Comparison of ENCODE assay signal across 18 cellular contexts in genomic region chrX:67724359-67725110, GRCh38.
DNase-seq lines count a peak whose midpoint lies in the region; ATAC-seq and TF ChIP-seq lines count a peak whose summit lies in the region.
"Had no signal": no experiment of that assay in that cellular context is flagged by ENCODE, and none has a peak within 500 bp of the region (broad histone marks: within the 10 kb centered on the region; RNA-seq: fewer than 3 reads in every experiment).

No MANE protein-coding gene starts in this region.

- H3K27me3 Mint-ChIP-seq in H9 (ENCODE audit: low read depth) (no peaks in the 10 kb centered on the region; the same call in 1 of the 2 replicates), endodermal cell (ENCODE audit: insufficient read depth) (no peaks in the 10 kb centered on the region)
- no peaks in the 10 kb centered on the region for H3K27me3 Mint-ChIP-seq in CD8-positive, alpha-beta T cell (ENCODE audit: low read depth)
- H3K27me3 Mint-ChIP-seq: activated CD4-positive, alpha-beta memory T cell treated with anti-CD3 and anti-CD28 coated beads for 36 hours; activated naive CD4-positive, alpha-beta T cell treated with anti-CD3 and anti-CD28 coated beads, Interleukin-2, amount 10 ng/mL, durations not matched to agents 7 days and 5 days had no signal

- WGBS in H9 (ENCODE audit: extremely low coverage, insufficient read length, low lambda C conversion rate) = no CpG with 5 or more reads among the region's 5 CpGs
- WGBS in endodermal cell (ENCODE audit: insufficient coverage in 1 of 2, insufficient read length in 1 of 2), 2 experiments = 70 to 87% methylated on average over 2 to 5 of the region's 5 CpGs

- H3K79me1 ChIP-seq in H9 (ENCODE audit: insufficient read depth, low read depth, low read length, poor library complexity, severe bottlenecking) = no peaks in the 10 kb centered on the region

- no peak overlapping the region for H2BK20ac ChIP-seq in H9 (ENCODE audit: low read depth, low read length, poor library complexity, severe bottlenecking)

- H3K9me3 Mint-ChIP-seq in H9 = peaks cover 82 to 84% of the 10 kb centered on the region in 2 experiments
- no peaks in the 10 kb centered on the region for H3K9me3 Mint-ChIP-seq in CD8-positive, alpha-beta T cell
- peaks cover 60% of the 10 kb centered on the region for H3K9me3 Mint-ChIP-seq in endodermal cell
- H3K9me3 Mint-ChIP-seq: activated CD4-positive, alpha-beta memory T cell treated with anti-CD3 and anti-CD28 coated beads for 36 hours; activated naive CD4-positive, alpha-beta T cell treated with anti-CD3 and anti-CD28 coated beads, Interleukin-2, amount 10 ng/mL, durations not matched to agents 7 days and 5 days; activated T-cell treated with anti-CD3 and anti-CD28 coated beads, Interleukin-2, amount 50 U/mL, for 24 hours had no signal

- H3K4me2 ChIP-seq in H9 (ENCODE audit: insufficient read depth, insufficient read length, low read length) = no peak overlapping the region

- no peak overlapping the region for H3T11ph ChIP-seq in H9 (ENCODE audit: low read length)

- no peak overlapping the region for H2BK5ac ChIP-seq in H9 (ENCODE audit: insufficient read length, low read length)

- no peak overlapping the region for H4K8ac ChIP-seq in H9 (replicated peaks; ENCODE audit: insufficient read length, low read depth, low read length)

- H3K27ac Mint-ChIP-seq in H9 (no peak overlapping the region), endodermal cell (no peak overlapping the region)
- no peak overlapping the region for H3K27ac Mint-ChIP-seq in CD8-positive, alpha-beta T cell
- H3K27ac Mint-ChIP-seq: activated CD4-positive, alpha-beta memory T cell treated with anti-CD3 and anti-CD28 coated beads for 36 hours; activated naive CD4-positive, alpha-beta T cell treated with anti-CD3 and anti-CD28 coated beads, Interleukin-2, amount 10 ng/mL, durations not matched to agents 7 days and 5 days; activated T-cell treated with anti-CD3 and anti-CD28 coated beads, Interleukin-2, amount 50 U/mL, for 24 hours; stimulated activated effector memory CD8-positive, alpha-beta T cell treated with anti-CD3 and anti-CD28 coated beads, Interleukin-12 subunit alpha, Interleukin-12 subunit beta, amount 100 ng/mL, for 72 hours had no signal

- intact Hi-C loops in gastrocnemius medialis (cut with DNase I; ENCODE audit: low total_unique reads) = loop anchor here (1.0 to 5.0 kb wide), 2 partner anchors 57 to 177 kb away; no protein-coding TSS in a partner anchor
- intact Hi-C loops in CD8-positive, alpha-beta T cell (cut with DNase I, micrococcal nuclease) = no loop called here

- DNase-seq in H9 (no peak), astrocyte of the cerebellum (ENCODE audit: low read depth) (peak; percentile 4), fibroblast of the conjunctiva (ENCODE audit: low read depth) (peak; percentile 14), gastrocnemius medialis (peak in 1 of 2 donors; percentile 39), GM19240 (ENCODE audit: insufficient read length, low spot score) (no peak), endodermal cell (no peak)
- DNase-seq in CD8-positive, alpha-beta T cell = no peak
- DNase-seq: activated CD4-positive, alpha-beta memory T cell treated with anti-CD3 and anti-CD28 coated beads for 36 hours; activated naive CD4-positive, alpha-beta T cell treated with anti-CD3 and anti-CD28 coated beads, Interleukin-2, amount 10 ng/mL, durations not matched to agents 7 days and 5 days; activated T-cell treated with anti-CD3 and anti-CD28 coated beads, Interleukin-2, amount 50 U/mL, for 24 hours; aorta; COR-L47; NCI-H1417 treated with DMSO at 0.1 percent for 48 hours; NCI-H526 treated with DMSO at 0.1 percent for 48 hours; T-helper 1 cell; thyroid gland had no signal

- no peaks in the 10 kb centered on the region for H3K4me1 ChIP-seq in H9 (ENCODE audit: insufficient read depth, low read length)
- H3K4me1 ChIP-seq in gastrocnemius medialis = peaks cover 23 to 46% of the 10 kb centered on the region in 2 donors
- H3K4me1 ChIP-seq in CD8-positive, alpha-beta T cell (ENCODE audit: insufficient read depth, low read length) = no peaks in the 10 kb centered on the region
- no peaks in the 10 kb centered on the region for H3K4me1 ChIP-seq in endodermal cell (ENCODE audit: control insufficient read depth, insufficient read depth, low read length)

- ATAC-seq in gastrocnemius medialis (peak; percentile 43 to 71), HG02973 (IDR thresholded peaks at IDR 0.05; ENCODE audit: unreplicated experiment) (no peak)
- ATAC-seq in CD8-positive, alpha-beta T cell = no peak
- ATAC-seq: stimulated activated effector memory CD8-positive, alpha-beta T cell treated with anti-CD3 and anti-CD28 coated beads, Interleukin-12 subunit alpha, Interleukin-12 subunit beta, amount 100 ng/mL, for 72 hours had no signal

- no peaks in the 10 kb centered on the region for H4K20me1 ChIP-seq in H9 (ENCODE audit: control insufficient read depth, insufficient read depth, insufficient read length)

- H3K9me3 ChIP-seq in H9 (ENCODE audit: control insufficient read depth, low read depth, low read length) (peaks cover 68% of the 10 kb centered on the region), gastrocnemius medialis (no peaks in the 10 kb centered on the region), endodermal cell (ENCODE audit: control insufficient read depth, low read length) (no peaks in the 10 kb centered on the region)
- H3K9me3 ChIP-seq in CD8-positive, alpha-beta T cell (ENCODE audit: low read length) = no peaks in the 10 kb centered on the region
- H3K9me3 ChIP-seq: thyroid gland had no signal

- no peak overlapping the region for H2BK120ac ChIP-seq in H9 (ENCODE audit: low read depth, low read length, poor library complexity, severe bottlenecking)

- no peak overlapping the region for H3K18ac ChIP-seq in H9 (ENCODE audit: insufficient read length, low read depth, low read length)

- POLR2A ChIA-PET in CD8-positive, alpha-beta T cell (lab: Charles Lee) = no interaction called here

- H3K79me2 ChIP-seq in H9 (ENCODE audit: insufficient read depth, low read length) = no peaks in the 10 kb centered on the region

- no peak overlapping the region for H3K56ac ChIP-seq in H9 (ENCODE audit: insufficient read length, low read depth, low read length)

- no peak overlapping the region for H2BK15ac ChIP-seq in H9 (ENCODE audit: low read depth, low read length)

- no peak overlapping the region for H2AK5ac ChIP-seq in H9 (ENCODE audit: insufficient read length, low read length)

- no peaks in the 10 kb centered on the region for H3K23me2 ChIP-seq in H9 (ENCODE audit: insufficient read length, low read depth, low read length, poor library complexity, severe bottlenecking)

- H3K36me3 Mint-ChIP-seq in H9 (ENCODE audit: insufficient read depth in 1 of 3, low read depth in 3 of 3) (peaks cover 22 to 30% (median 24%) of the 10 kb centered on the region in 3 experiments), endodermal cell (ENCODE audit: low read depth) (no peaks in the 10 kb centered on the region)
- no peaks in the 10 kb centered on the region for H3K36me3 Mint-ChIP-seq in CD8-positive, alpha-beta T cell
- H3K36me3 Mint-ChIP-seq: activated CD4-positive, alpha-beta memory T cell treated with anti-CD3 and anti-CD28 coated beads for 36 hours; activated naive CD4-positive, alpha-beta T cell treated with anti-CD3 and anti-CD28 coated beads, Interleukin-2, amount 10 ng/mL, durations not matched to agents 7 days and 5 days; stimulated activated effector memory CD8-positive, alpha-beta T cell treated with anti-CD3 and anti-CD28 coated beads, Interleukin-12 subunit alpha, Interleukin-12 subunit beta, amount 100 ng/mL, for 72 hours had no signal

- CTCF ChIA-PET in CD8-positive, alpha-beta T cell (lab: Charles Lee) = no interaction called here

- no peaks in the 10 kb centered on the region for H3K4me1 Mint-ChIP-seq in H9
- no peaks in the 10 kb centered on the region for H3K4me1 Mint-ChIP-seq in CD8-positive, alpha-beta T cell (ENCODE audit: low read depth)
- peaks cover 6% of the 10 kb centered on the region for H3K4me1 Mint-ChIP-seq in endodermal cell
- H3K4me1 Mint-ChIP-seq: activated naive CD4-positive, alpha-beta T cell treated with anti-CD3 and anti-CD28 coated beads, Interleukin-2, amount 10 ng/mL, durations not matched to agents 7 days and 5 days; stimulated activated effector memory CD8-positive, alpha-beta T cell treated with anti-CD3 and anti-CD28 coated beads, Interleukin-12 subunit alpha, Interleukin-12 subunit beta, amount 100 ng/mL, for 72 hours had no signal

- H3K27me3 ChIP-seq in H9 (ENCODE audit: insufficient read depth, low read length) (no peaks in the 10 kb centered on the region), gastrocnemius medialis (no peaks in the 10 kb centered on the region), endodermal cell (ENCODE audit: control insufficient read depth, insufficient read depth, low read length, poor library complexity, severe bottlenecking) (no peaks in the 10 kb centered on the region)
- no peaks in the 10 kb centered on the region for H3K27me3 ChIP-seq in CD8-positive, alpha-beta T cell (ENCODE audit: insufficient read depth, low read length)
- H3K27me3 ChIP-seq: thyroid gland had no signal

- in situ Hi-C loops in astrocyte of the cerebellum (cut with HindIII; ENCODE audit: low sequenced_read_pairs) (no loop called here), gastrocnemius medialis (cut with MboI; ENCODE audit: low sequenced_read_pairs in 4 of 4) (loop anchor here in 2 of 4 donors (10.0 to 25.0 kb wide), 3 partner anchors 162 to 370 kb away; partner anchors contain the start of gene AR (in 1 of the 2))

- no peak overlapping the region for H3K23ac ChIP-seq in H9 (ENCODE audit: insufficient read length, low read depth, low read length)

- no peak overlapping the region for H2AFZ ChIP-seq in H9 (ENCODE audit: low read length)

- no peaks in the 10 kb centered on the region for H3K36me3 ChIP-seq in gastrocnemius medialis
- no peaks in the 10 kb centered on the region for H3K36me3 ChIP-seq in CD8-positive, alpha-beta T cell (ENCODE audit: insufficient read depth, low read length)
- no peaks in the 10 kb centered on the region for H3K36me3 ChIP-seq in endodermal cell (ENCODE audit: control insufficient read depth, insufficient read depth, low read length)
- H3K36me3 ChIP-seq: thyroid gland had no signal

- H3K4me3 ChIP-seq in astrocyte of the cerebellum (ENCODE audit: low read depth, low read length) (no peak overlapping the region), gastrocnemius medialis (no peak overlapping the region), endodermal cell (ENCODE audit: low read length) (no peak overlapping the region)
- H3K4me3 ChIP-seq in CD8-positive, alpha-beta T cell (ENCODE audit: low read depth, low read length) = no peak overlapping the region
- H3K4me3 ChIP-seq: thyroid gland had no signal

- no peak for TF ChIP-seq POLR2A in gastrocnemius medialis (IDR thresholded peaks at IDR 0.05)

- H3K4me3 Mint-ChIP-seq in H9 (no peak overlapping the region), endodermal cell (no peak overlapping the region)
- H3K4me3 Mint-ChIP-seq in CD8-positive, alpha-beta T cell = no peak overlapping the region
- H3K4me3 Mint-ChIP-seq: activated CD4-positive, alpha-beta memory T cell treated with anti-CD3 and anti-CD28 coated beads for 36 hours; activated naive CD4-positive, alpha-beta T cell treated with anti-CD3 and anti-CD28 coated beads, Interleukin-2, amount 10 ng/mL, durations not matched to agents 7 days and 5 days; activated T-cell treated with anti-CD3 and anti-CD28 coated beads, Interleukin-2, amount 50 U/mL, for 24 hours; stimulated activated effector memory CD8-positive, alpha-beta T cell treated with anti-CD3 and anti-CD28 coated beads, Interleukin-12 subunit alpha, Interleukin-12 subunit beta, amount 100 ng/mL, for 72 hours had no signal

- no peak overlapping the region for H4K91ac ChIP-seq in H9 (ENCODE audit: insufficient read length, low read depth, low read length)

- no peak overlapping the region for H3K4ac ChIP-seq in H9 (ENCODE audit: low read depth, low read length)

- no peak overlapping the region for H4K5ac ChIP-seq in H9 (ENCODE audit: insufficient read length, low read depth, low read length)

- no peak overlapping the region for H3K14ac ChIP-seq in H9 (ENCODE audit: insufficient read depth, low read length)

- H3K27ac ChIP-seq in H9 (ENCODE audit: insufficient read length, low read depth, low read length) = no peak overlapping the region
- peak overlapping the region; percentile 57 to 75 (median 67) for H3K27ac ChIP-seq in gastrocnemius medialis
- H3K27ac ChIP-seq in CD8-positive, alpha-beta T cell (ENCODE audit: low read depth, low read length) = no peak overlapping the region
- no peak overlapping the region for H3K27ac ChIP-seq in endodermal cell (ENCODE audit: low read depth, low read length)
- H3K27ac ChIP-seq: thyroid gland had no signal

- TF ChIP-seq CTCF in H9 (conservative IDR thresholded peaks at IDR 0.05) (peak; percentile 21; the same call in 1 of the 3 replicates), astrocyte of the cerebellum (IDR thresholded peaks at IDR 0.05; ENCODE audit: low read depth, low read length, missing control alignments) (no peak), gastrocnemius medialis (IDR thresholded peaks at IDR 0.05 in 4 of 5, conservative IDR thresholded peaks at IDR 0.05 in 1 of 5) (peak in 2 of 5 experiments; percentile 11 to 32), endodermal cell (conservative IDR thresholded peaks at IDR 0.05) (no peak)
- no peak for TF ChIP-seq CTCF in CD8-positive, alpha-beta T cell (IDR thresholded peaks at IDR 0.05)

- H3K9ac ChIP-seq in H9 (ENCODE audit: extremely low read depth, insufficient read length, low read length) (no peak overlapping the region), endodermal cell (ENCODE audit: extremely low read depth, low read length, poor library complexity, severe bottlenecking) (no peak overlapping the region)

- no peak overlapping the region for H2BK12ac ChIP-seq in H9 (ENCODE audit: insufficient read length, low read depth, low read length)

Comparison
In these comparisons a context has a peak if more than half of its experiments do, and no peak if none do; other contexts are left out.
1. DNase-seq: peak in astrocyte of the cerebellum (single experiment) and fibroblast of the conjunctiva (single experiment); none in H9 (single experiment), CD8-positive, alpha-beta T cell (0 of 7), GM19240 (single experiment) and endodermal cell (single experiment).
2. H3K27ac ChIP-seq: peak in gastrocnemius medialis (4 of 4); none in H9 (single experiment), CD8-positive, alpha-beta T cell (single experiment) and endodermal cell (single experiment).
3. ATAC-seq: peak in gastrocnemius medialis (2 of 2); none in CD8-positive, alpha-beta T cell (single experiment) and HG02973 (single experiment).